In genomic region chr2:7604456-7604855, GRCh38 we compare ENCODE assay signal across 27 cellular contexts.
"Had no signal": no experiment of that assay in that cellular context is flagged by ENCODE, and none has a peak within 500 bp of the region (broad histone marks: within the 10 kb centered on the region; RNA-seq: fewer than 3 reads in every experiment).

No MANE protein-coding gene starts in this region.

- H3K9me3 ChIP-seq: Peyer's patch, SJCRH30 had no signal

- H3K4me2 ChIP-seq: KMS-11 had no signal

- ATAC-seq: activated CD8-positive, alpha-beta T cell treated with anti-CD3 and anti-CD28 coated beads, Interleukin-2, amount 10 ng/mL, durations not matched to agents 7 days and 5 days; T-helper 17 cell; WTC11 had no signal

- H3K4me3 ChIP-seq: Peyer's patch, SJCRH30 had no signal

- H3K27ac ChIP-seq: KMS-11, Peyer's patch, RWPE1, SJCRH30 had no signal

- DNase-seq: activated CD4-positive, alpha-beta T cell treated with anti-CD3 and anti-CD28 coated beads for 48 hours; activated CD4-positive, alpha-beta T cell treated with anti-CD3 and anti-CD28 coated beads, Interleukin-2, amount 50 U/mL, for 4 hours; activated CD4-positive, CD25-positive, alpha-beta regulatory T cell treated with anti-CD3 and anti-CD28 coated beads, Interleukin-2, amount 50 U/mL, for 72 hours; activated CD8-positive, alpha-beta memory T cell treated with anti-CD3 and anti-CD28 coated beads, Interleukin-2, amount 50 U/mL, for 48 hours; activated CD8-positive, alpha-beta T cell treated with anti-CD3 and anti-CD28 coated beads, Interleukin-2, amount 10 ng/mL, durations not matched to agents 7 days and 5 days; activated naive CD4-positive, alpha-beta T cell treated with anti-CD3 and anti-CD28 coated beads, Interleukin-2, amount 50 U/mL, for 16 hours; activated T-cell treated with anti-CD3 and anti-CD28 coated beads, Interleukin-2, amount 50 U/mL, for 1 hour; anterior cingulate cortex; central memory CD4-positive, alpha-beta T cell; MV-4-11; NCI-H1092 treated with DMSO at 0.1 percent for 48 hours; NCI-H1417 treated with DMSO at 0.1 percent for 48 hours; NCI-H1694; NCI-H2029 treated with DMSO at 0.1 percent for 48 hours; NCI-H345; NCI-H510A; NCI-H526 treated with DMSO at 0.1 percent for 48 hours; NCI-H82; OCI-M1; Peyer's patch; Right ventricle myocardium superior; SJCRH30; T-helper 17 cell; T-helper 9 cell had no signal

- H3K27me3 Mint-ChIP-seq: T-helper 17 cell had no signal

- H3K27ac Mint-ChIP-seq: activated CD8-positive, alpha-beta T cell treated with anti-CD3 and anti-CD28 coated beads, Interleukin-2, amount 10 ng/mL, durations not matched to agents 7 days and 5 days; T-helper 17 cell; WTC11 had no signal

- H3K36me3 Mint-ChIP-seq: WTC11 had no signal

- H3K9ac ChIP-seq: KMS-11 had no signal

- H3K4me1 ChIP-seq: Peyer's patch, SJCRH30 had no signal

- H3K27me3 ChIP-seq: Peyer's patch, SJCRH30 had no signal

- H3K4me1 Mint-ChIP-seq: T-helper 17 cell, WTC11 had no signal

- H3K36me3 ChIP-seq: Peyer's patch, SJCRH30 had no signal

- H3K4me3 Mint-ChIP-seq: activated CD8-positive, alpha-beta T cell treated with anti-CD3 and anti-CD28 coated beads, Interleukin-2, amount 10 ng/mL, durations not matched to agents 7 days and 5 days; T-helper 17 cell; WTC11 had no signal
